In genomic region chr6:110617057-110617456, GRCh38 we compare ENCODE assay signal across 11 cellular contexts.
DNase-seq lines count a peak whose midpoint lies in the region; ATAC-seq and TF ChIP-seq lines count a peak whose summit lies in the region.
"Had no signal": no experiment of that assay in that cellular context is flagged by ENCODE, and none has a peak within 500 bp of the region (broad histone marks: within the 10 kb centered on the region; RNA-seq: fewer than 3 reads in every experiment).

No MANE protein-coding gene starts in this region.

- POLR2A ChIA-PET in GM10248 (lab: Yijun Ruan, JAX): no interaction called here
- POLR2A ChIA-PET in activated B cell treated with CpG ODN at 0.5 μM for 24 hours (lab: Charles Lee): no interaction called here

- WGBS in body of pancreas, 2 donors: 64 to 88% methylated on average over 1 of the region's 1 CpG

- peaks cover 11% of the 10 kb centered on the region for H3K4me1 Mint-ChIP-seq in activated B cell treated with CpG ODN at 0.5 μM for 24 hours

- no peak overlapping the region for H3K27ac ChIP-seq in colonic mucosa
- no peak overlapping the region for H3K27ac ChIP-seq in body of pancreas

- intact Hi-C loops in activated B cell treated with CpG ODN at 0.5 μM for 24 hours (cut with micrococcal nuclease) (no loop called here), colonic mucosa (cut with DNase I) (no loop called here), body of pancreas (cut with DNase I) (no loop called here)

- no peak for TF ChIP-seq POLR2A in body of pancreas (IDR thresholded peaks at IDR 0.05)

- DNase-seq in GM10248 (ENCODE audit: extremely low spot score): peak; percentile 26
- DNase-seq in activated B cell treated with CpG ODN at 0.5 μM for 24 hours: no peak
- no peak for DNase-seq in NCI-H510A treated with DMSO at 0.1 percent for 48 hours (lab: John Stamatoyannopoulos, UW)
- DNase-seq in NCI-H1417 (lab: John Stamatoyannopoulos, UW): no peak
- DNase-seq in colonic mucosa: no peak
- no peak for DNase-seq in body of pancreas
- DNase-seq: activated CD4-positive, alpha-beta T cell treated with anti-CD3 and anti-CD28 coated beads for 4 hours; left cardiac atrium; NCI-H2081 treated with DMSO at 0.1 percent for 48 hours had no signal

- H3K36me3 Mint-ChIP-seq in activated B cell treated with CpG ODN at 0.5 μM for 24 hours (ENCODE audit: low read depth): peaks cover 77% of the 10 kb centered on the region

- CTCF ChIA-PET in GM10248 (lab: Yijun Ruan, JAX) (interaction anchor here (1.2 to 1.4 kb wide), 2 partner anchors 65 to 89 kb away, joined by 3 to 7 read pairs; no protein-coding TSS in a partner anchor), activated B cell treated with CpG ODN at 0.5 μM for 24 hours (lab: Charles Lee) (no interaction called here)

- TF ChIP-seq CTCF in GM10248 (IDR thresholded peaks at IDR 0.05; ENCODE audit: control extremely low read depth, extremely low read depth, low read depth, missing control alignments) (no peak), activated B cell treated with CpG ODN at 0.5 μM for 24 hours (IDR thresholded peaks at IDR 0.05) (no peak), colonic mucosa (IDR thresholded peaks at IDR 0.05) (no peak), body of pancreas (IDR thresholded peaks at IDR 0.05) (no peak)

- H3K36me3 ChIP-seq in colonic mucosa (peaks cover 3% of the 10 kb centered on the region), body of pancreas (replicated peaks in 1 of 2; ENCODE audit: insufficient read depth in 1 of 2, low read depth in 2 of 2) (peaks cover 0 to 2% of the 10 kb centered on the region in 2 donors)

- no peak overlapping the region for H3K4me3 Mint-ChIP-seq in activated B cell treated with CpG ODN at 0.5 μM for 24 hours

- no peaks in the 10 kb centered on the region for H3K9me3 Mint-ChIP-seq in activated B cell treated with CpG ODN at 0.5 μM for 24 hours

- H3K9me3 ChIP-seq in colonic mucosa (no peaks in the 10 kb centered on the region), body of pancreas (no peaks in the 10 kb centered on the region)

- ATAC-seq in GM19438 (IDR thresholded peaks at IDR 0.05; ENCODE audit: low read depth, unreplicated experiment) (peak; percentile 66), HG02938 (IDR thresholded peaks at IDR 0.05; ENCODE audit: unreplicated experiment) (peak; percentile 63), activated B cell treated with CpG ODN at 0.5 μM for 24 hours (ENCODE audit: low read depth) (peak; percentile 31), body of pancreas (no peak)
- ATAC-seq: left cardiac atrium had no signal

- H3K27me3 Mint-ChIP-seq in activated B cell treated with CpG ODN at 0.5 μM for 24 hours: no peaks in the 10 kb centered on the region

- H3K27ac Mint-ChIP-seq in activated B cell treated with CpG ODN at 0.5 μM for 24 hours: peak overlapping the region; percentile 48

- no peak overlapping the region for H3K9ac ChIP-seq in colonic mucosa (ENCODE audit: low read depth in 2 of 2, low read length in 2 of 2)

- H3K4me3 ChIP-seq in colonic mucosa (no peak overlapping the region), body of pancreas (no peak overlapping the region)

- H3K27me3 ChIP-seq in colonic mucosa (no peaks in the 10 kb centered on the region), body of pancreas (no peaks in the 10 kb centered on the region)

- H3K4me1 ChIP-seq in colonic mucosa (peaks cover 3% of the 10 kb centered on the region), body of pancreas (no peaks in the 10 kb centered on the region)
